Comparison of ENCODE assay signal across 19 cellular contexts in genomic region chr2:236172238-236172865, GRCh38. TPM values are rescaled to one million over a fixed set of nuclear protein-coding genes. Genes with fewer than 3 reads are reported as not detected.
DNase-seq lines count a peak whose midpoint lies in the region; ATAC-seq and TF ChIP-seq lines count a peak whose summit lies in the region.
"Had no signal": no experiment of that assay in that cellular context is flagged by ENCODE, and none has a peak within 500 bp of the region (broad histone marks: within the 10 kb centered on the region; RNA-seq: fewer than 3 reads in every experiment).

No MANE protein-coding gene starts in this region.

- H3K4me3 ChIP-seq in H7 (ENCODE audit: insufficient read depth, low read depth, low read length) (peak overlapping the region; percentile 16; the same call in 1 of the 2 replicates), MG63 (no peak overlapping the region)
- H3K4me3 ChIP-seq: left lung had no signal

- POLR2A ChIA-PET in RWPE1 (lab: Yijun Ruan, JAX; ENCODE audit: low non-redundant PET), result no interaction called here

- CTCF ChIA-PET in RWPE1 (lab: Yijun Ruan, JAX), result interaction anchor here (0.7 to 1.9 kb wide), 2 partner anchors 8 to 385 kb away, joined by 4 to 6 read pairs; no protein-coding TSS in a partner anchor

- peaks cover 70% of the 10 kb centered on the region for H3K27me3 Mint-ChIP-seq in nephron progenitor cell (ENCODE audit: low read depth, poor library complexity)

- H3K27ac ChIP-seq in caudate nucleus (ENCODE audit: low read depth, low read length) (peak overlapping the region; percentile 44), RWPE1 (no peak overlapping the region)
- H3K27ac ChIP-seq: left lung, skin epidermis had no signal

- peak overlapping the region; percentile 68 for H3K4me3 Mint-ChIP-seq in nephron progenitor cell
- H3K4me3 Mint-ChIP-seq: T-helper 2 cell treated with Interferon-gamma antibody and Interleukin-4, amounts not matched to agents 5 μg/mL and 100 μg/mL, for 36 hours had no signal

- DNase-seq in COLO668 (lab: John Stamatoyannopoulos, UW; ENCODE audit: unreplicated experiment), result peak; percentile 16
- DNase-seq in H7, result peak; percentile 81
- DNase-seq in caudate nucleus (lab: John Stamatoyannopoulos, UW), result no peak
- DNase-seq in nephron progenitor cell, result no peak
- DNase-seq in RWPE1 (ENCODE audit: low spot score), result no peak
- no peak for DNase-seq in MG63
- DNase-seq: activated gamma-delta T cell, AML-193, left lung, NCI-H1694 treated with DMSO at 0.1 percent for 48 hours, NCI-H446, Right ventricle myocardium superior had no signal

- no peak for ATAC-seq in HG03469 (IDR thresholded peaks at IDR 0.05; ENCODE audit: unreplicated experiment)
- ATAC-seq in GM19467 (IDR thresholded peaks at IDR 0.05; ENCODE audit: unreplicated experiment), result no peak
- ATAC-seq: activated CD4-positive, CD25-positive, alpha-beta regulatory T cell treated with anti-CD3 and anti-CD28 coated beads, Interleukin-2, amount 50 U/mL, for 24 hours; left lung had no signal

- H3K27ac Mint-ChIP-seq in nephron progenitor cell, result no peak overlapping the region
- H3K27ac Mint-ChIP-seq: T-helper 2 cell treated with Interferon-gamma antibody and Interleukin-4, amounts not matched to agents 5 μg/mL and 100 μg/mL, for 36 hours had no signal

- no peaks in the 10 kb centered on the region for H3K36me3 Mint-ChIP-seq in nephron progenitor cell (ENCODE audit: low read depth)

- H3K36me3 ChIP-seq in H7 (replicated peaks; ENCODE audit: control insufficient read depth, insufficient read depth, low read length) (no peaks in the 10 kb centered on the region), MG63 (no peaks in the 10 kb centered on the region)
- H3K36me3 ChIP-seq: left lung had no signal

- H3K9me3 Mint-ChIP-seq in nephron progenitor cell, result no peaks in the 10 kb centered on the region
- H3K9me3 Mint-ChIP-seq: T-helper 2 cell treated with Interferon-gamma antibody and Interleukin-4, amounts not matched to agents 5 μg/mL and 100 μg/mL, for 36 hours had no signal

- H3K9me3 ChIP-seq in MG63, result no peaks in the 10 kb centered on the region
- H3K9me3 ChIP-seq: left lung had no signal

- H3K27me3 ChIP-seq in H7 (ENCODE audit: control insufficient read depth, insufficient read depth, low read length) (peaks cover 89% of the 10 kb centered on the region), MG63 (peaks cover 52% of the 10 kb centered on the region)

- no peak for TF ChIP-seq CTCF in nephron progenitor cell (IDR thresholded peaks at IDR 0.05)
- TF ChIP-seq CTCF in RWPE1 (conservative IDR thresholded peaks at IDR 0.05; ENCODE audit: low read depth), result no peak

- H3K4me1 Mint-ChIP-seq in nephron progenitor cell, result peaks cover 63% of the 10 kb centered on the region

RNA-seq across cellular contexts. Expression of gene GBX2, which starts 4.2 kb away (rescaled TPM):
- total RNA-seq in H7 (2014; rRNA removed; shearing (Covaris generic)), result 24.4 and 27.3 TPM in 2 replicates
- 0.94 TPM in 1 of 2 replicates, not detected in the other for total RNA-seq in MG63 (2014; rRNA removed; shearing (Covaris generic); ENCODE audit: low replicate concordance)
- total RNA-seq: fibroblast of villous mesenchyme, left lung, mucosa of gallbladder, Right ventricle myocardium superior had no signal

Comparison
In these comparisons a context has a peak if more than half of its experiments do, and no peak if none do; other contexts are left out.
1. DNase-seq: peak in COLO668 (single experiment) and H7 (single experiment); none in caudate nucleus (0 of 61), nephron progenitor cell (single experiment), RWPE1 (single experiment) and MG63 (single experiment).
2. RNA of gene GBX2, which starts 4.2 kb away (total RNA-seq): 24.4 to 27.3 TPM in H7; 0.94 TPM in MG63; every median in the first group is over 10 times any median in the second.